1 cellular context compared by ENCODE assay signal in genomic region chr14:68619805-68620574, GRCh38.
TF ChIP-seq lines count a peak whose summit lies in the region.

No MANE protein-coding gene starts in this region.

TF ChIP-seq in HepG2, 621 proteins besides CTCF, POLR2A, EP300 and RAD21 (continued from another document):
- TF ChIP-seq SP140L (CRISPR knock-in tag; IDR thresholded peaks at IDR 0.05; ENCODE audit: borderline replicate concordance), result no peak
- peak; percentile 61 for TF ChIP-seq ZNF143 (CRISPR knock-in tag; IDR thresholded peaks at IDR 0.05)
- TF ChIP-seq, protein P1, sequence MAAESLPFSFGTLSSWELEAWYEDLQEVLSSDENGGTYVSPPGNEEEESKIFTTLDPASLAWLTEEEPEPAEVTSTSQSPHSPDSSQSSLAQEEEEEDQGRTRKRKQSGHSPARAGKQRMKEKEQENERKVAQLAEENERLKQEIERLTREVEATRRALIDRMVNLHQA (CRISPR knock-in tag; IDR thresholded peaks at IDR 0.05), result no peak
- TF ChIP-seq CREB1 (IDR thresholded peaks at IDR 0.05), result no peak
- no peak for TF ChIP-seq CREB1 (CRISPR knock-in tag; IDR thresholded peaks at IDR 0.05)
- TF ChIP-seq, protein P2, sequence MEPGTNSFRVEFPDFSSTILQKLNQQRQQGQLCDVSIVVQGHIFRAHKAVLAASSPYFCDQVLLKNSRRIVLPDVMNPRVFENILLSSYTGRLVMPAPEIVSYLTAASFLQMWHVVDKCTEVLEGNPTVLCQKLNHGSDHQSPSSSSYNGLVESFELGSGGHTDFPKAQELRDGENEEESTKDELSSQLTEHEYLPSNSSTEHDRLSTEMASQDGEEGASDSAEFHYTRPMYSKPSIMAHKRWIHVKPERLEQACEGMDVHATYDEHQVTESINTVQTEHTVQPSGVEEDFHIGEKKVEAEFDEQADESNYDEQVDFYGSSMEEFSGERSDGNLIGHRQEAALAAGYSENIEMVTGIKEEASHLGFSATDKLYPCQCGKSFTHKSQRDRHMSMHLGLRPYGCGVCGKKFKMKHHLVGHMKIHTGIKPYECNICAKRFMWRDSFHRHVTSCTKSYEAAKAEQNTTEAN (CRISPR knock-in tag; conservative IDR thresholded peaks at IDR 0.05), result no peak
- no peak for TF ChIP-seq ZNF616 (CRISPR knock-in tag; IDR thresholded peaks at IDR 0.05; ENCODE audit: low read depth)
- no peak for TF ChIP-seq FOXP1 (IDR thresholded peaks at IDR 0.05)
- no peak for TF ChIP-seq FOXP1 (CRISPR knock-in tag; IDR thresholded peaks at IDR 0.05)
- TF ChIP-seq ZBTB1 (CRISPR knock-in tag; IDR thresholded peaks at IDR 0.05; ENCODE audit: borderline replicate concordance), result no peak
- TF ChIP-seq SMAD1 (CRISPR knock-in tag; IDR thresholded peaks at IDR 0.05; ENCODE audit: borderline replicate concordance, low read depth), result no peak
- peak; percentile 66; the same call in 1 of the 2 replicates for TF ChIP-seq RXRA (CRISPR knock-in tag; IDR thresholded peaks at IDR 0.05)
- TF ChIP-seq ARID5B (CRISPR knock-in tag; IDR thresholded peaks at IDR 0.05), result peak; percentile 73
- TF ChIP-seq NR2F2 (IDR thresholded peaks at IDR 0.05; ENCODE audit: borderline replicate concordance, low read depth), result peak; percentile 68; the same call in 1 of the 2 replicates
- TF ChIP-seq IKZF5 (CRISPR knock-in tag; IDR thresholded peaks at IDR 0.05), result no peak
- TF ChIP-seq, protein P3, sequence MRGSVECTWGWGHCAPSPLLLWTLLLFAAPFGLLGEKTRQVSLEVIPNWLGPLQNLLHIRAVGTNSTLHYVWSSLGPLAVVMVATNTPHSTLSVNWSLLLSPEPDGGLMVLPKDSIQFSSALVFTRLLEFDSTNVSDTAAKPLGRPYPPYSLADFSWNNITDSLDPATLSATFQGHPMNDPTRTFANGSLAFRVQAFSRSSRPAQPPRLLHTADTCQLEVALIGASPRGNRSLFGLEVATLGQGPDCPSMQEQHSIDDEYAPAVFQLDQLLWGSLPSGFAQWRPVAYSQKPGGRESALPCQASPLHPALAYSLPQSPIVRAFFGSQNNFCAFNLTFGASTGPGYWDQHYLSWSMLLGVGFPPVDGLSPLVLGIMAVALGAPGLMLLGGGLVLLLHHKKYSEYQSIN (CRISPR knock-in tag; IDR thresholded peaks at IDR 0.05; ENCODE audit: borderline replicate concordance), result no peak
- TF ChIP-seq, protein P4, sequence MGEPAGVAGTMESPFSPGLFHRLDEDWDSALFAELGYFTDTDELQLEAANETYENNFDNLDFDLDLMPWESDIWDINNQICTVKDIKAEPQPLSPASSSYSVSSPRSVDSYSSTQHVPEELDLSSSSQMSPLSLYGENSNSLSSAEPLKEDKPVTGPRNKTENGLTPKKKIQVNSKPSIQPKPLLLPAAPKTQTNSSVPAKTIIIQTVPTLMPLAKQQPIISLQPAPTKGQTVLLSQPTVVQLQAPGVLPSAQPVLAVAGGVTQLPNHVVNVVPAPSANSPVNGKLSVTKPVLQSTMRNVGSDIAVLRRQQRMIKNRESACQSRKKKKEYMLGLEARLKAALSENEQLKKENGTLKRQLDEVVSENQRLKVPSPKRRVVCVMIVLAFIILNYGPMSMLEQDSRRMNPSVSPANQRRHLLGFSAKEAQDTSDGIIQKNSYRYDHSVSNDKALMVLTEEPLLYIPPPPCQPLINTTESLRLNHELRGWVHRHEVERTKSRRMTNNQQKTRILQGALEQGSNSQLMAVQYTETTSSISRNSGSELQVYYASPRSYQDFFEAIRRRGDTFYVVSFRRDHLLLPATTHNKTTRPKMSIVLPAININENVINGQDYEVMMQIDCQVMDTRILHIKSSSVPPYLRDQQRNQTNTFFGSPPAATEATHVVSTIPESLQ (CRISPR knock-in tag; conservative IDR thresholded peaks at IDR 0.05), result no peak
- TF ChIP-seq ATF7 (IDR thresholded peaks at IDR 0.05), result no peak
- TF ChIP-seq ATF7 (CRISPR knock-in tag; IDR thresholded peaks at IDR 0.05), result no peak
- TF ChIP-seq, protein P5, sequence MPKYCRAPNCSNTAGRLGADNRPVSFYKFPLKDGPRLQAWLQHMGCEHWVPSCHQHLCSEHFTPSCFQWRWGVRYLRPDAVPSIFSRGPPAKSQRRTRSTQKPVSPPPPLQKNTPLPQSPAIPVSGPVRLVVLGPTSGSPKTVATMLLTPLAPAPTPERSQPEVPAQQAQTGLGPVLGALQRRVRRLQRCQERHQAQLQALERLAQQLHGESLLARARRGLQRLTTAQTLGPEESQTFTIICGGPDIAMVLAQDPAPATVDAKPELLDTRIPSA (CRISPR knock-in tag; IDR thresholded peaks at IDR 0.05; ENCODE audit: borderline replicate concordance), result no peak
- TF ChIP-seq ZBTB39 (CRISPR knock-in tag; IDR thresholded peaks at IDR 0.05), result no peak
- TF ChIP-seq CCAR2 (optimal IDR thresholded peaks at IDR 0.05; ENCODE audit: low read depth, low read length), result no peak
- TF ChIP-seq HNF4A (CRISPR knock-in tag; IDR thresholded peaks at IDR 0.05), result peak; percentile 50
- TF ChIP-seq BATF2 (CRISPR knock-in tag; IDR thresholded peaks at IDR 0.05), result no peak
- no peak for TF ChIP-seq KDM2A (CRISPR knock-in tag; IDR thresholded peaks at IDR 0.05; ENCODE audit: borderline replicate concordance, low read depth)
- no peak for TF ChIP-seq ZNF782 (CRISPR knock-in tag; IDR thresholded peaks at IDR 0.05; ENCODE audit: borderline replicate concordance)
- TF ChIP-seq DRAP1 (CRISPR knock-in tag; IDR thresholded peaks at IDR 0.05), result no peak
- no peak for TF ChIP-seq PRMT3 (CRISPR knock-in tag; IDR thresholded peaks at IDR 0.05; ENCODE audit: borderline replicate concordance, low read depth)
- TF ChIP-seq MAFF (IDR thresholded peaks at IDR 0.05; ENCODE audit: low read depth, low read length), result no peak
- TF ChIP-seq, protein P6, sequence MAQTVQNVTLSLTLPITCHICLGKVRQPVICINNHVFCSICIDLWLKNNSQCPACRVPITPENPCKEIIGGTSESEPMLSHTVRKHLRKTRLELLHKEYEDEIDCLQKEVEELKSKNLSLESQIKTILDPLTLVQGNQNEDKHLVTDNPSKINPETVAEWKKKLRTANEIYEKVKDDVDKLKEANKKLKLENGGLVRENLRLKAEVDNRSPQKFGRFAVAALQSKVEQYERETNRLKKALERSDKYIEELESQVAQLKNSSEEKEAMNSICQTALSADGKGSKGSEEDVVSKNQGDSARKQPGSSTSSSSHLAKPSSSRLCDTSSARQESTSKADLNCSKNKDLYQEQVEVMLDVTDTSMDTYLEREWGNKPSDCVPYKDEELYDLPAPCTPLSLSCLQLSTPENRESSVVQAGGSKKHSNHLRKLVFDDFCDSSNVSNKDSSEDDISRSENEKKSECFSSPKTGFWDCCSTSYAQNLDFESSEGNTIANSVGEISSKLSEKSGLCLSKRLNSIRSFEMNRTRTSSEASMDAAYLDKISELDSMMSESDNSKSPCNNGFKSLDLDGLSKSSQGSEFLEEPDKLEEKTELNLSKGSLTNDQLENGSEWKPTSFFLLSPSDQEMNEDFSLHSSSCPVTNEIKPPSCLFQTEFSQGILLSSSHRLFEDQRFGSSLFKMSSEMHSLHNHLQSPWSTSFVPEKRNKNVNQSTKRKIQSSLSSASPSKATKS (CRISPR knock-in tag; IDR thresholded peaks at IDR 0.05), result no peak
- no peak for TF ChIP-seq SOX6 (IDR thresholded peaks at IDR 0.05)
- 0 out of 2 replicates have a peak, but pooled peaks have one; percentile 18 for TF ChIP-seq SOX6 (CRISPR knock-in tag; IDR thresholded peaks at IDR 0.05)
- TF ChIP-seq NR2F1 (CRISPR knock-in tag; IDR thresholded peaks at IDR 0.05), result peak; percentile 87 to 92
- no peak for TF ChIP-seq TOPORS (CRISPR knock-in tag; IDR thresholded peaks at IDR 0.05)
- no peak for TF ChIP-seq ZNF598 (CRISPR knock-in tag; IDR thresholded peaks at IDR 0.05; ENCODE audit: borderline replicate concordance)
- TF ChIP-seq SCMH1 (CRISPR knock-in tag; IDR thresholded peaks at IDR 0.05; ENCODE audit: borderline replicate concordance), result no peak
- peak; percentile 88 for TF ChIP-seq FOSL2 (CRISPR knock-in tag; IDR thresholded peaks at IDR 0.05)
- TF ChIP-seq ZNF562 (CRISPR knock-in tag; IDR thresholded peaks at IDR 0.05; ENCODE audit: borderline replicate concordance), result no peak
- TF ChIP-seq ZFP36L1 (CRISPR knock-in tag; IDR thresholded peaks at IDR 0.05), result no peak
- no peak for TF ChIP-seq HCFC1 (IDR thresholded peaks at IDR 0.05; ENCODE audit: low read depth, low read length)
- no peak for TF ChIP-seq ASH2L (IDR thresholded peaks at IDR 0.05; ENCODE audit: insufficient read length, low read depth, low read length)
- no peak for TF ChIP-seq ZNF589 (CRISPR knock-in tag; conservative IDR thresholded peaks at IDR 0.05)
- no peak for TF ChIP-seq PPARG (CRISPR knock-in tag; conservative IDR thresholded peaks at IDR 0.05)
